ENCODE assay signal across 2 cellular contexts in the genomic region with DNA sequence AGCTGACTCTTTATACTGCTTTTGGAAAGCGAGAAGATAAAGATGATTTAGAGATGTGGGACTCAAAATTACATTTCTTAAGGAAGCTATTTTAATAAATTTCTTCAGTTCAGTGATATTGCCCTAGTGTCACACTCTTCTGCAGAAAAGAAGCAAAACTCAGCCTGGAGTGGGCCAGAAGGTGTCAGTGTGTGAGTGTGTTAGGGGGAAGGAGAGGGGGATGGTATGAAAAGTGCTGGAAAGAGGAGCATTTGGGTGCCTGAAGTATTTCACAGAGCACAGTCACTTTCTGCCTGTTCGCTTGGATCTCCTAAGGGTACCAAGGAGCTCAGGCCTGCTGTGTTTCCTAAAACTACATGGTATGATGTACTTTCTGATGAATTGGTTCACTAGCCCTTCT.
TF ChIP-seq lines count a peak whose summit lies in the region.

No MANE protein-coding gene starts in this region.

TF ChIP-seq in liver, 16 proteins besides CTCF, POLR2A, EP300 and RAD21 (continued from another document):
- TF ChIP-seq, protein P1, sequence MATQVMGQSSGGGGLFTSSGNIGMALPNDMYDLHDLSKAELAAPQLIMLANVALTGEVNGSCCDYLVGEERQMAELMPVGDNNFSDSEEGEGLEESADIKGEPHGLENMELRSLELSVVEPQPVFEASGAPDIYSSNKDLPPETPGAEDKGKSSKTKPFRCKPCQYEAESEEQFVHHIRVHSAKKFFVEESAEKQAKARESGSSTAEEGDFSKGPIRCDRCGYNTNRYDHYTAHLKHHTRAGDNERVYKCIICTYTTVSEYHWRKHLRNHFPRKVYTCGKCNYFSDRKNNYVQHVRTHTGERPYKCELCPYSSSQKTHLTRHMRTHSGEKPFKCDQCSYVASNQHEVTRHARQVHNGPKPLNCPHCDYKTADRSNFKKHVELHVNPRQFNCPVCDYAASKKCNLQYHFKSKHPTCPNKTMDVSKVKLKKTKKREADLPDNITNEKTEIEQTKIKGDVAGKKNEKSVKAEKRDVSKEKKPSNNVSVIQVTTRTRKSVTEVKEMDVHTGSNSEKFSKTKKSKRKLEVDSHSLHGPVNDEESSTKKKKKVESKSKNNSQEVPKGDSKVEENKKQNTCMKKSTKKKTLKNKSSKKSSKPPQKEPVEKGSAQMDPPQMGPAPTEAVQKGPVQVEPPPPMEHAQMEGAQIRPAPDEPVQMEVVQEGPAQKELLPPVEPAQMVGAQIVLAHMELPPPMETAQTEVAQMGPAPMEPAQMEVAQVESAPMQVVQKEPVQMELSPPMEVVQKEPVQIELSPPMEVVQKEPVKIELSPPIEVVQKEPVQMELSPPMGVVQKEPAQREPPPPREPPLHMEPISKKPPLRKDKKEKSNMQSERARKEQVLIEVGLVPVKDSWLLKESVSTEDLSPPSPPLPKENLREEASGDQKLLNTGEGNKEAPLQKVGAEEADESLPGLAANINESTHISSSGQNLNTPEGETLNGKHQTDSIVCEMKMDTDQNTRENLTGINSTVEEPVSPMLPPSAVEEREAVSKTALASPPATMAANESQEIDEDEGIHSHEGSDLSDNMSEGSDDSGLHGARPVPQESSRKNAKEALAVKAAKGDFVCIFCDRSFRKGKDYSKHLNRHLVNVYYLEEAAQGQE (IDR thresholded peaks at IDR 0.05) = no peak
- TF ChIP-seq, protein P2, sequence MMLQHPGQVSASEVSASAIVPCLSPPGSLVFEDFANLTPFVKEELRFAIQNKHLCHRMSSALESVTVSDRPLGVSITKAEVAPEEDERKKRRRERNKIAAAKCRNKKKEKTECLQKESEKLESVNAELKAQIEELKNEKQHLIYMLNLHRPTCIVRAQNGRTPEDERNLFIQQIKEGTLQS (IDR thresholded peaks at IDR 0.05) = no peak
- TF ChIP-seq RXRA (IDR thresholded peaks at IDR 0.05) (no peak), FOXA2 (IDR thresholded peaks at IDR 0.05) (no peak), TAF1 (conservative IDR thresholded peaks at IDR 0.05) (no peak), HNF4A (conservative IDR thresholded peaks at IDR 0.05) (no peak), NR2F2 (IDR thresholded peaks at IDR 0.05) (no peak), HNF4G (IDR thresholded peaks at IDR 0.05) (no peak), EGR1 (IDR thresholded peaks at IDR 0.05; ENCODE audit: low read depth in 2 of 2) (no peak), SP1 (IDR thresholded peaks at IDR 0.05) (no peak), GABPA (IDR thresholded peaks at IDR 0.05 in 1 of 2, conservative IDR thresholded peaks at IDR 0.05 in 1 of 2) (no peak), JUND (IDR thresholded peaks at IDR 0.05) (no peak)
- TF ChIP-seq, protein P3, sequence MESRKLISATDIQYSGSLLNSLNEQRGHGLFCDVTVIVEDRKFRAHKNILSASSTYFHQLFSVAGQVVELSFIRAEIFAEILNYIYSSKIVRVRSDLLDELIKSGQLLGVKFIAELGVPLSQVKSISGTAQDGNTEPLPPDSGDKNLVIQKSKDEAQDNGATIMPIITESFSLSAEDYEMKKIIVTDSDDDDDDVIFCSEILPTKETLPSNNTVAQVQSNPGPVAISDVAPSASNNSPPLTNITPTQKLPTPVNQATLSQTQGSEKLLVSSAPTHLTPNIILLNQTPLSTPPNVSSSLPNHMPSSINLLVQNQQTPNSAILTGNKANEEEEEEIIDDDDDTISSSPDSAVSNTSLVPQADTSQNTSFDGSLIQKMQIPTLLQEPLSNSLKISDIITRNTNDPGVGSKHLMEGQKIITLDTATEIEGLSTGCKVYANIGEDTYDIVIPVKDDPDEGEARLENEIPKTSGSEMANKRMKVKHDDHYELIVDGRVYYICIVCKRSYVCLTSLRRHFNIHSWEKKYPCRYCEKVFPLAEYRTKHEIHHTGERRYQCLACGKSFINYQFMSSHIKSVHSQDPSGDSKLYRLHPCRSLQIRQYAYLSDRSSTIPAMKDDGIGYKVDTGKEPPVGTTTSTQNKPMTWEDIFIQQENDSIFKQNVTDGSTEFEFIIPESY (IDR thresholded peaks at IDR 0.05) = no peak

TF ChIP-seq in SK-N-SH, 30 proteins besides CTCF, POLR2A, EP300 and RAD21 (continued from another document):
- TF ChIP-seq, protein P3 (IDR thresholded peaks at IDR 0.05; ENCODE audit: borderline replicate concordance, low read depth) = no peak
- TF ChIP-seq MEF2A (IDR thresholded peaks at IDR 0.05; ENCODE audit: borderline replicate concordance, low read depth) (no peak), FOXM1 (IDR thresholded peaks at IDR 0.05; ENCODE audit: low read depth) (no peak), MXI1 (IDR thresholded peaks at IDR 0.05; ENCODE audit: low read depth, low read length) (no peak)
